8 cellular contexts compared by ENCODE assay signal in the genomic region with DNA sequence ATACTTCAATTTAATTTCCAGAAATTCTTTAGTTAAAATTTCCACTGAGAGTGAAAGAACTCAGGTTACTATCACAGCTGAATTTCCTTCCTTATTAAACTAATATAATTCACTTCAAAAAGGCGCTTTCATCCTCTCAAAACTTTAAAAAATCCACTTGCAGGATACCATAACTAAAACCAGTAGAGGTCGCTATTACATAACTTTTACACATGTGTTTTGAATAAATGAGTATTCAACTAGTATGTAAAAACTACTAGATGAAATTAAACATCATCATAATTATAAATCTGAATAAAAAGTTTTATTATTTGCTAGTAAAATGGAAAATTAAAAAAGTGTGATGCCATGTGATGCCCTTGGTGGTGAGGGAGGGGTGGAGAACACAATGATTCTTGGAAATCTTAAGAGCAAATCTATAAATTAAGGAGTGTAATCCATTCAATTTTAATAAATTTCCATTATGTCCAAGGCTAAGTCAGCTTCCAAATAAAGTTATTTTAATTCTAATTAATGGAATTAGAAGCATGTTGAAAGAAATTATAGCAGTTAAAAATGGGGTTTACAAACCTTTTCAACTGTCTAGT.
DNase-seq lines count a peak whose midpoint lies in the region; ATAC-seq, FAIRE-seq and TF ChIP-seq lines count a peak whose summit lies in the region.

No MANE protein-coding gene starts in this region.

- DNase-seq in H54 (ENCODE audit: insufficient read length, low spot score) (no peak), NCI-H446 treated with DMSO at 0.1 percent for 48 hours (lab: John Stamatoyannopoulos, UW) (peak; percentile 29), body of pancreas (no peak), left lung (no peak), activated gamma-delta T cell (lab: John Stamatoyannopoulos, UW) (no peak), nucleus accumbens (lab: John Stamatoyannopoulos, UW) (no peak)

- TF ChIP-seq POLR2A in H54 (IDR thresholded peaks at IDR 0.05; ENCODE audit: low read depth, low read length) (no peak), body of pancreas (IDR thresholded peaks at IDR 0.05) (no peak)

- 17 to 25% methylated on average over 2 of the region's 2 CpGs for WGBS in body of pancreas, 2 donors

- H3K4me1 ChIP-seq in body of pancreas = no peaks in the 10 kb centered on the region
- no peaks in the 10 kb centered on the region for H3K4me1 ChIP-seq in left lung

- FAIRE-seq in H54 (lab: Jason Lieb, UNC) = peak; percentile 67

- H3K4me3 ChIP-seq in body of pancreas = no peak overlapping the region
- no peak overlapping the region for H3K4me3 ChIP-seq in left lung

- H3K27ac ChIP-seq in C4-2B (no peak overlapping the region), body of pancreas (no peak overlapping the region), left lung (no peak overlapping the region)

- intact Hi-C loops in body of pancreas (cut with DNase I) = no loop called here
- intact Hi-C loops in left lung (cut with DNase I) = loop anchor here in 1 of 2 donors (5.0 kb wide), 1 partner anchor 168 kb away; no protein-coding TSS in a partner anchor

- H3K27me3 ChIP-seq in body of pancreas (no peaks in the 10 kb centered on the region), left lung (no peaks in the 10 kb centered on the region)

- H3K36me3 ChIP-seq in body of pancreas (replicated peaks in 1 of 2; ENCODE audit: insufficient read depth in 1 of 2, low read depth in 2 of 2) (no peaks in the 10 kb centered on the region), left lung (peaks cover 0 to 10% of the 10 kb centered on the region in 2 donors)

- no peak for ATAC-seq in body of pancreas
- ATAC-seq in left lung = peak; percentile 58
- ATAC-seq in HG03135 (IDR thresholded peaks at IDR 0.05; ENCODE audit: unreplicated experiment) = no peak

- TF ChIP-seq CTCF in C4-2B (conservative IDR thresholded peaks at IDR 0.05) (peak; percentile 70), body of pancreas (IDR thresholded peaks at IDR 0.05) (peak in 6 of 7 experiments; percentile 60 to 93 (median 64)), left lung (IDR thresholded peaks at IDR 0.05) (peak; percentile 70 to 74)

- no peaks in the 10 kb centered on the region for H3K9me3 ChIP-seq in body of pancreas
- no peaks in the 10 kb centered on the region for H3K9me3 ChIP-seq in left lung
